8 cellular contexts compared by ENCODE assay signal in the genomic region with DNA sequence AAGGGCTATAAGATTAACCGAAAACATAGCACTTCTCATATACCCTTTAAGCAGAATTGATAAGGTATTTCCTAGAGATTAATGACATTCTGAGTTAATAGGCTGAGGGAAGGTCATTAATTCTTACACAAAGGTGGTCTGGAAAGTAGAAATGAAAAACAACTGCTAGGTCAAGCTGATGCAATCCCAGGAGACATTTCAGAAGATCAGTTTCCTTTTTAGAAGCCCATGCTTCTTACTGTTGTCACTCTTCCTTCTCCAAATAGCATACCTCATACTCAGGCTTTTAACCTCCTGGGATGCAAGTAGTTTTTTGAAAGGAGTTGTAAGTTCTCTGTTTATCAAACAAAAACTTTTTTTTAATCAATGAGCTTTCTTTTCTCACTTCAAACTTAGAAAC. TPM values are rescaled to one million over a fixed set of nuclear protein-coding genes. Genes with fewer than 3 reads are reported as not detected.
DNase-seq lines count a peak whose midpoint lies in the region; ATAC-seq and TF ChIP-seq lines count a peak whose summit lies in the region.

No MANE protein-coding gene starts in this region.

- peak; percentile 36 for ATAC-seq in HG02763 (IDR thresholded peaks at IDR 0.05; ENCODE audit: unreplicated experiment)
- ATAC-seq in Panc1 = no peak
- ATAC-seq in body of pancreas = no peak

- no peak for TF ChIP-seq CTCF in Panc1 (IDR thresholded peaks at IDR 0.05)
- TF ChIP-seq CTCF in body of pancreas (IDR thresholded peaks at IDR 0.05) = no peak

- in situ Hi-C loops in Panc1 (cut with HindIII; ENCODE audit: low pct_unique_long_range_greater_than_20kb, low sequenced_read_pairs) = no loop called here

- H3K4me1 ChIP-seq in Panc1 (ENCODE audit: control insufficient read depth, insufficient read depth, low read length) = peaks cover 9% of the 10 kb centered on the region
- peaks cover 37% of the 10 kb centered on the region for H3K4me1 ChIP-seq in body of pancreas

- DNase-seq in SIG-M5 treated with dmso at 0.1 percent for 504 hours (lab: John Stamatoyannopoulos, UW; ENCODE audit: unreplicated experiment) = peak; percentile 63
- DNase-seq in SIG-M5 (lab: John Stamatoyannopoulos, UW) = no peak
- DNase-seq in Panc1 (ENCODE audit: low read depth, low spot score) = no peak
- DNase-seq in renal cortical epithelial cell (ENCODE audit: low read depth) = peak; percentile 75
- no peak for DNase-seq in H7
- DNase-seq in HEK293T (ENCODE audit: extremely low spot score) = no peak
- DNase-seq in body of pancreas = no peak

- no peak overlapping the region for H3K4me3 ChIP-seq in Panc1 (ENCODE audit: low read depth in 2 of 2, low read length in 2 of 2)
- no peak overlapping the region for H3K4me3 ChIP-seq in H7 (ENCODE audit: insufficient read depth, low read depth, low read length)
- no peak overlapping the region for H3K4me3 ChIP-seq in body of pancreas

- WGBS in body of pancreas, 2 donors = 74 to 76% methylated on average over 1 of the region's 1 CpG

- H3K27ac ChIP-seq in Panc1 (ENCODE audit: low read length) (peak overlapping the region; percentile 74; the same call in 1 of the 2 replicates), body of pancreas (no peak overlapping the region)

- POLR2A ChIA-PET in Panc1 (lab: Charles Lee) (no interaction called here), HEK293T (lab: Yijun Ruan, JAX) (interaction anchor here (2.6 kb wide), 1 partner anchor 155 kb away, joined by 8 read pairs; a partner anchor contains a TSS)

- intact Hi-C loops in Panc1 (cut with micrococcal nuclease; ENCODE audit: unreplicated experiment) = no loop called here
- intact Hi-C loops in body of pancreas (cut with DNase I) = no loop called here

- BruUV-seq in Panc1 (replicated peaks; lab: Mats Ljungman, UMichigan) = no TSS peak

- no peaks in the 10 kb centered on the region for H3K27me3 ChIP-seq in Panc1 (ENCODE audit: control insufficient read depth, insufficient read depth, low read length)
- no peaks in the 10 kb centered on the region for H3K27me3 ChIP-seq in H7 (ENCODE audit: control insufficient read depth, insufficient read depth, low read length)
- H3K27me3 ChIP-seq in body of pancreas = no peaks in the 10 kb centered on the region

- no peak for TF ChIP-seq POLR2A in body of pancreas (IDR thresholded peaks at IDR 0.05)

- H3K9me3 ChIP-seq in Panc1 (ENCODE audit: control insufficient read depth, insufficient read depth, low read depth, low read length) = no peaks in the 10 kb centered on the region
- H3K9me3 ChIP-seq in body of pancreas = no peaks in the 10 kb centered on the region

- H3K36me3 ChIP-seq in Panc1 (ENCODE audit: control insufficient read depth, insufficient read depth, low read length) (no peaks in the 10 kb centered on the region), H7 (replicated peaks; ENCODE audit: control insufficient read depth, insufficient read depth, low read length) (no peaks in the 10 kb centered on the region), body of pancreas (replicated peaks in 1 of 2; ENCODE audit: insufficient read depth in 1 of 2, low read depth in 2 of 2) (no peaks in the 10 kb centered on the region)

- CTCF ChIA-PET in Panc1 (lab: Charles Lee) (interaction anchor here (0.6 kb wide), 2 partner anchors 121 to 149 kb away, joined by 4 to 6 read pairs; no protein-coding TSS in a partner anchor), HEK293T (lab: Yijun Ruan, JAX) (interaction anchor here (0.6 to 1.9 kb wide), 3 partner anchors 37 to 463 kb away, joined by 3 to 5 read pairs (median 4); no protein-coding TSS in a partner anchor)

TF ChIP-seq in HEK293T, 16 proteins besides CTCF, POLR2A, EP300 and RAD21:
- TF ChIP-seq SP1 (IDR thresholded peaks at IDR 0.05) (no peak), TARDBP (IDR thresholded peaks at IDR 0.05) (no peak), ZNF384 (IDR thresholded peaks at IDR 0.05) (no peak), FOXM1 (IDR thresholded peaks at IDR 0.05; ENCODE audit: borderline replicate concordance) (no peak), HDGF (IDR thresholded peaks at IDR 0.05; ENCODE audit: borderline replicate concordance) (no peak), LEF1 (IDR thresholded peaks at IDR 0.05; ENCODE audit: borderline replicate concordance) (no peak)

RNA-seq across cellular contexts. Expression of a gene that starts 8.8 kb away (rescaled TPM):
- 3.2 TPM for total RNA-seq in Panc1 (2021; ENCODE audit: unreplicated experiment)
- polyA plus RNA-seq in Panc1 (2012; ENCODE audit: insufficient read length) = 5.7 TPM
- 18.9 and 111 TPM in 2 replicates for total RNA-seq in renal cortical epithelial cell
- 0.07 and 0.30 TPM in 2 replicates for total RNA-seq in H7 (2014; rRNA removed; shearing (Covaris generic))
- total RNA-seq in body of pancreas = 10 to 100 TPM; 27.8 to 47.8 TPM

Comparison
In these comparisons a context has a peak if more than half of its experiments do, and no peak if none do; other contexts are left out.
1. DNase-seq: peak in SIG-M5 treated with dmso at 0.1 percent for 504 hours (single experiment) and renal cortical epithelial cell (single experiment); none in SIG-M5 (single experiment), Panc1 (single experiment), H7 (single experiment), HEK293T (single experiment) and body of pancreas (0 of 4).